Comparison of ENCODE assay signal across 17 cellular contexts in genomic region chr11:106714179-106714578, GRCh38.
"Had no signal": no experiment of that assay in that cellular context is flagged by ENCODE, and none has a peak within 500 bp of the region (broad histone marks: within the 10 kb centered on the region; RNA-seq: fewer than 3 reads in every experiment).

No MANE protein-coding gene starts in this region.

- H3K27me3 ChIP-seq: cardiac muscle cell, esophagus squamous epithelium, gastroesophageal sphincter, hepatocyte, neural progenitor cell, right atrium auricular region, transverse colon had no signal

- FAIRE-seq: colon had no signal

- H2AFZ ChIP-seq: hepatocyte, neural progenitor cell, parathyroid adenoma had no signal

- H3K79me2 ChIP-seq: hepatocyte, parathyroid adenoma had no signal

- H3K9ac ChIP-seq: neural progenitor cell, parathyroid adenoma had no signal

- H3K9me3 ChIP-seq: esophagus squamous epithelium, gastroesophageal sphincter, right atrium auricular region, transverse colon had no signal

- H3K36me3 ChIP-seq: cardiac muscle cell, esophagus squamous epithelium, gastroesophageal sphincter, neural progenitor cell, right atrium auricular region, transverse colon had no signal

- H3K4me1 ChIP-seq: esophagus squamous epithelium, gastroesophageal sphincter, neural progenitor cell, parathyroid adenoma, right atrium auricular region, transverse colon had no signal

- H3K4me2 ChIP-seq: hepatocyte, neural progenitor cell had no signal

- H3K4me3 ChIP-seq: cardiac muscle cell, esophagus squamous epithelium, gastroesophageal sphincter, hepatocyte, neural progenitor cell, right atrium auricular region, transverse colon had no signal

- DNase-seq: activated CD4-positive, alpha-beta T cell treated with anti-CD3 and anti-CD28 coated beads for 1 hour; activated CD4-positive, alpha-beta T cell treated with anti-CD3 and anti-CD28 coated beads, Interleukin-2, amount 50 U/mL, for 48 hours; activated gamma-delta T cell; activated T-cell treated with anti-CD3 and anti-CD28 coated beads, Interleukin-2, amount 50 U/mL, for 48 hours; anterior cingulate cortex; esophagus squamous epithelium; stimulated activated CD4-positive, alpha-beta T cell treated with anti-CD3 and anti-CD28 coated beads, Interleukin-2, amount 100 ng/mL, for 24 hours; stimulated activated naive B cell treated with anti-CD40 and anti-IgM and Interleukin-4, amounts not matched to agents 10 μg/mL and 1 μg/mL and 100 μg/mL, for 72 hours; substantia nigra; transverse colon had no signal

- H3K27ac ChIP-seq: cardiac muscle cell, esophagus squamous epithelium, gastroesophageal sphincter, hepatocyte, neural progenitor cell, parathyroid adenoma, right atrium auricular region, transverse colon had no signal

- ATAC-seq: gastroesophageal sphincter; stimulated activated naive B cell treated with anti-CD40 and anti-IgM and Interleukin-4, amounts not matched to agents 10 μg/mL and 1 μg/mL and 100 μg/mL, for 72 hours had no signal
